In the genomic region with DNA sequence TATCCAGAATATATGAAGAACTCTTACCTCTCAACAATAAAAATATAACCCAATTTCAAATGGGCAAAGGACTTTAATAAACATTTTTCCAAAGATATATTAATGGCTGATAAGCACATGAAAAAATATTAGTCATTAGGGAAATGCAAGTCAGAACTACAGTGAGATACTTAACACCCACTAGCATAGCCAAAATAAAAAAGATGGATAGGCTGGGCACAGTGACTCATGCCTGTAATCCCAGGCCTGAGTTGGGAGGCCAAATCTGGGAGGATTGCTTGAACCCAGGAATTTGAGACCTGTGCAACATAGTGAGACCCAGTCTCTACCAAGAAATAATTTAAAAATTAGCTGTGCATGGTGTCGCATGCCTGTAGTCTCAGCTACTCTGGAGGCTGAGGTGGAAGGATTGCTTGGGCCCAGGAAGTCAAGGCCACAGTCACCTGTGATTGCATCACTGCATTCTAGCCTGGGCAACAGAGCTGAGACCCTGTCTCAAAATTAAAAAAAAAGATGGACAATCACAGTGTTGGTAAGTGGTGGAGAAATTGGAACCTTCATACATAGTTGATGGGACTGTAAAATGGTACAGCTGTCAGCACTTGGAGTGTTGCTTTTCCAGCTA, we compare ENCODE assay signal across 19 cellular contexts. TPM values are rescaled to one million over a fixed set of nuclear protein-coding genes. Genes with fewer than 3 reads are reported as not detected.
DNase-seq lines count a peak whose midpoint lies in the region; ATAC-seq and TF ChIP-seq lines count a peak whose summit lies in the region.
"Had no signal": no experiment of that assay in that cellular context is flagged by ENCODE, and none has a peak within 500 bp of the region (broad histone marks: within the 10 kb centered on the region; RNA-seq: fewer than 3 reads in every experiment).

No MANE protein-coding gene starts in this region.

- H3K14ac ChIP-seq in H9 (ENCODE audit: insufficient read depth, low read length) = no peak overlapping the region

- H3K27me3 Mint-ChIP-seq in H9 (ENCODE audit: low read depth) = no peaks in the 10 kb centered on the region
- H3K27me3 Mint-ChIP-seq in effector memory CD8-positive, alpha-beta T cell = no peaks in the 10 kb centered on the region
- H3K27me3 Mint-ChIP-seq: activated naive CD4-positive, alpha-beta T cell treated with anti-CD3 and anti-CD28 coated beads, Interleukin-2, amount 10 ng/mL, durations not matched to agents 7 days and 5 days; stimulated activated memory B cell treated with anti-CD40 and anti-IgM and Interleukin-4, amounts not matched to agents 10 μg/mL and 1 μg/mL and 100 μg/mL, for 72 hours had no signal

- no peak overlapping the region for H2BK12ac ChIP-seq in H9 (ENCODE audit: insufficient read length, low read depth, low read length)

- H3K4me3 Mint-ChIP-seq in H9 = no peak overlapping the region
- H3K4me3 Mint-ChIP-seq in effector memory CD8-positive, alpha-beta T cell = no peak overlapping the region
- H3K4me3 Mint-ChIP-seq: activated naive CD4-positive, alpha-beta T cell treated with anti-CD3 and anti-CD28 coated beads, Interleukin-2, amount 10 ng/mL, durations not matched to agents 7 days and 5 days; stimulated activated memory B cell treated with anti-CD40 and anti-IgM and Interleukin-4, amounts not matched to agents 10 μg/mL and 1 μg/mL and 100 μg/mL, for 72 hours; T-helper 1 cell treated with Interleukin-12 subunit alpha and Interleukin-12 subunit beta and Interleukin-4 antibody, amounts not matched to agents 30 μg/mL and 1 μg/mL, for 36 hours had no signal

- H3K79me1 ChIP-seq in H9 (ENCODE audit: insufficient read depth, low read depth, low read length, poor library complexity, severe bottlenecking) = peaks cover 5% of the 10 kb centered on the region

- no peaks in the 10 kb centered on the region for H3K4me1 ChIP-seq in H9 (ENCODE audit: insufficient read depth, low read length)

- no CpG with 5 or more reads among the region's 1 CpG for WGBS in H9 (ENCODE audit: extremely low coverage, insufficient read length, low lambda C conversion rate)

- H3K36me3 Mint-ChIP-seq in H9 (ENCODE audit: insufficient read depth in 1 of 3, low read depth in 3 of 3) = peaks cover 31 to 71% (median 71%) of the 10 kb centered on the region in 3 experiments
- H3K36me3 Mint-ChIP-seq in effector memory CD8-positive, alpha-beta T cell (ENCODE audit: insufficient read depth) = peaks cover 64% of the 10 kb centered on the region

- H4K20me1 ChIP-seq in H9 (ENCODE audit: control insufficient read depth, insufficient read depth, insufficient read length) = no peaks in the 10 kb centered on the region

- peak overlapping the region; percentile 40 to 70 (median 68); a peak in 2 of 7 replicates for H3K27ac Mint-ChIP-seq in H9
- peak overlapping the region; percentile 69 to 72 for H3K27ac Mint-ChIP-seq in effector memory CD8-positive, alpha-beta T cell
- H3K27ac Mint-ChIP-seq: activated naive CD4-positive, alpha-beta T cell treated with anti-CD3 and anti-CD28 coated beads, Interleukin-2, amount 10 ng/mL, durations not matched to agents 7 days and 5 days; stimulated activated memory B cell treated with anti-CD40 and anti-IgM and Interleukin-4, amounts not matched to agents 10 μg/mL and 1 μg/mL and 100 μg/mL, for 72 hours; T-helper 1 cell treated with Interleukin-12 subunit alpha and Interleukin-12 subunit beta and Interleukin-4 antibody, amounts not matched to agents 30 μg/mL and 1 μg/mL, for 36 hours had no signal

- DNase-seq in GM03348 (ENCODE audit: low spot score) (peak; percentile 25), H9 (no peak), myocyte (ENCODE audit: low read depth) (peak; percentile 32), NAMALWA (ENCODE audit: low spot score) (no peak), 8988T (no peak), NCI-H1694 (lab: John Stamatoyannopoulos, UW) (no peak)
- DNase-seq in effector memory CD8-positive, alpha-beta T cell = no peak
- DNase-seq: activated CD4-positive, alpha-beta T cell treated with anti-CD3 and anti-CD28 coated beads, Interleukin-2, amount 50 U/mL, for 48 hours; activated naive CD4-positive, alpha-beta T cell treated with anti-CD3 and anti-CD28 coated beads, Interleukin-2, amount 10 ng/mL, durations not matched to agents 7 days and 5 days; AML-193; glutamatergic neuron; Kasumi-1; NCI-H2107; NCI-H526 treated with DMSO at 0.1 percent for 48 hours; SJCRH30; tibial artery had no signal

- no peaks in the 10 kb centered on the region for H3K27me3 ChIP-seq in H9 (ENCODE audit: insufficient read depth, low read length)
- H3K27me3 ChIP-seq: SJCRH30, tibial artery had no signal

- H2BK20ac ChIP-seq in H9 (ENCODE audit: low read depth, low read length, poor library complexity, severe bottlenecking) = no peak overlapping the region

- H3K9ac ChIP-seq in H9 (ENCODE audit: extremely low read depth, insufficient read length, low read length) = no peak overlapping the region

- H3K4ac ChIP-seq in H9 (ENCODE audit: low read depth, low read length) = no peak overlapping the region

- no peak overlapping the region for H2BK120ac ChIP-seq in H9 (ENCODE audit: low read depth, low read length, poor library complexity, severe bottlenecking)

- no peak overlapping the region for H2BK5ac ChIP-seq in H9 (ENCODE audit: insufficient read length, low read length)

- no peak overlapping the region for H3K18ac ChIP-seq in H9 (ENCODE audit: insufficient read length, low read depth, low read length)

- H3T11ph ChIP-seq in H9 (ENCODE audit: low read length) = no peak overlapping the region

- no peak for TF ChIP-seq CTCF in H9 (conservative IDR thresholded peaks at IDR 0.05)

- H3K79me2 ChIP-seq in H9 (ENCODE audit: insufficient read depth, low read length) = peaks cover 6% of the 10 kb centered on the region; the same call in 1 of the 2 replicates

- no peaks in the 10 kb centered on the region for H3K9me3 Mint-ChIP-seq in H9
- no peaks in the 10 kb centered on the region for H3K9me3 Mint-ChIP-seq in effector memory CD8-positive, alpha-beta T cell
- H3K9me3 Mint-ChIP-seq: activated naive CD4-positive, alpha-beta T cell treated with anti-CD3 and anti-CD28 coated beads, Interleukin-2, amount 10 ng/mL, durations not matched to agents 7 days and 5 days; stimulated activated memory B cell treated with anti-CD40 and anti-IgM and Interleukin-4, amounts not matched to agents 10 μg/mL and 1 μg/mL and 100 μg/mL, for 72 hours; T-helper 1 cell treated with Interleukin-12 subunit alpha and Interleukin-12 subunit beta and Interleukin-4 antibody, amounts not matched to agents 30 μg/mL and 1 μg/mL, for 36 hours had no signal

- H2AK5ac ChIP-seq in H9 (ENCODE audit: insufficient read length, low read length) = no peak overlapping the region

- no peak overlapping the region for H4K5ac ChIP-seq in H9 (ENCODE audit: insufficient read length, low read depth, low read length)

- H3K23me2 ChIP-seq in H9 (ENCODE audit: insufficient read length, low read depth, low read length, poor library complexity, severe bottlenecking) = no peaks in the 10 kb centered on the region

- H3K23ac ChIP-seq in H9 (ENCODE audit: insufficient read length, low read depth, low read length) = no peak overlapping the region

- no peaks in the 10 kb centered on the region for H3K9me3 ChIP-seq in H9 (ENCODE audit: control insufficient read depth, low read depth, low read length)
- H3K9me3 ChIP-seq: SJCRH30, tibial artery had no signal

- H4K8ac ChIP-seq in H9 (replicated peaks; ENCODE audit: insufficient read length, low read depth, low read length) = no peak overlapping the region

- ATAC-seq in effector memory CD8-positive, alpha-beta T cell (replicated peaks) = no peak
- ATAC-seq: stimulated activated memory B cell treated with anti-CD40 and anti-IgM and Interleukin-4, amounts not matched to agents 10 μg/mL and 1 μg/mL and 100 μg/mL, for 72 hours had no signal

- no peak overlapping the region for H2BK15ac ChIP-seq in H9 (ENCODE audit: low read depth, low read length)

- peaks cover 0 to 2% of the 10 kb centered on the region in 2 experiments; a peak in 1 of 4 replicates for H3K4me1 Mint-ChIP-seq in H9
- peaks cover 26 to 49% of the 10 kb centered on the region in 2 donors for H3K4me1 Mint-ChIP-seq in effector memory CD8-positive, alpha-beta T cell (ENCODE audit: low read depth in 2 of 2)

- H2AFZ ChIP-seq in H9 (ENCODE audit: low read length) = no peak overlapping the region

- no peak overlapping the region for H4K91ac ChIP-seq in H9 (ENCODE audit: insufficient read length, low read depth, low read length)

- H3K56ac ChIP-seq in H9 (ENCODE audit: insufficient read length, low read depth, low read length) = no peak overlapping the region

- no peak overlapping the region for H3K4me2 ChIP-seq in H9 (ENCODE audit: insufficient read depth, insufficient read length, low read length)

- no peak overlapping the region for H3K27ac ChIP-seq in H9 (ENCODE audit: insufficient read length, low read depth, low read length)
- H3K27ac ChIP-seq: coronary artery, SJCRH30, tibial artery had no signal

RNA-seq across cellular contexts. Expression of a gene that starts 25.1 kb away (rescaled TPM):
- total RNA-seq in H9 (2021) = 103 and 111 TPM in 2 replicates
- 124 and 167 TPM in 2 replicates for total RNA-seq in myocyte
- polyA plus RNA-seq in myocyte (2012) = 32.9 TPM

Comparison
In these comparisons a context has a peak if more than half of its experiments do, and no peak if none do; other contexts are left out.
1. DNase-seq: peak in GM03348 (single experiment) and myocyte (single experiment); none in H9 (single experiment), effector memory CD8-positive, alpha-beta T cell (0 of 3), NAMALWA (single experiment), 8988T (single experiment) and NCI-H1694 (single experiment).